In genomic region chr22:36362077-36362476, GRCh38 we compare ENCODE assay signal across 12 cellular contexts. TPM values are rescaled to one million over a fixed set of nuclear protein-coding genes. Genes with fewer than 3 reads are reported as not detected.
DNase-seq lines count a peak whose midpoint lies in the region; ATAC-seq and TF ChIP-seq lines count a peak whose summit lies in the region.
"Had no signal": no experiment of that assay in that cellular context is flagged by ENCODE, and none has a peak within 500 bp of the region (broad histone marks: within the 10 kb centered on the region; RNA-seq: fewer than 3 reads in every experiment).

No MANE protein-coding gene starts in this region.

- H3K4me3 ChIP-seq in Caco-2 (ENCODE audit: low read depth, low read length) (no peak overlapping the region), gastroesophageal sphincter (no peak overlapping the region), sigmoid colon (no peak overlapping the region), aorta (ENCODE audit: low read length in 2 of 2) (no peak overlapping the region)
- H3K4me3 ChIP-seq: MG63 had no signal

- H3K4me1 Mint-ChIP-seq in Caco-2 (ENCODE audit: low read depth, unreplicated experiment): peaks cover 75% of the 10 kb centered on the region
- peaks cover 97% of the 10 kb centered on the region for H3K4me1 Mint-ChIP-seq in activated CD4-positive, alpha-beta memory T cell treated with anti-CD3 and anti-CD28 coated beads, Interleukin-2, amount 10 ng/mL, durations not matched to agents 7 days and 5 days

- ATAC-seq in gastroesophageal sphincter (no peak), HG03571 (IDR thresholded peaks at IDR 0.05; ENCODE audit: unreplicated experiment) (no peak), HG02973 (IDR thresholded peaks at IDR 0.05; ENCODE audit: unreplicated experiment) (no peak), aorta (ENCODE audit: low FRiP score) (no peak)

- peak overlapping the region; percentile 60 for H3K4me3 Mint-ChIP-seq in Caco-2 (ENCODE audit: unreplicated experiment)
- H3K4me3 Mint-ChIP-seq in activated CD4-positive, alpha-beta memory T cell treated with anti-CD3 and anti-CD28 coated beads, Interleukin-2, amount 10 ng/mL, durations not matched to agents 7 days and 5 days: peak overlapping the region; percentile 16

- WGBS in gastroesophageal sphincter (ENCODE audit: low coverage in 1 of 2), 2 donors: 22 to 54% methylated on average over 3 to 4 of the region's 4 CpGs
- WGBS in sigmoid colon, 2 donors: 54 to 75% methylated on average over 4 of the region's 4 CpGs
- WGBS in aorta, 2 donors: 4 to 5% methylated on average over 4 of the region's 4 CpGs

- H3K9me3 Mint-ChIP-seq in Caco-2 (ENCODE audit: unreplicated experiment): no peaks in the 10 kb centered on the region
- H3K9me3 Mint-ChIP-seq in activated CD4-positive, alpha-beta memory T cell treated with anti-CD3 and anti-CD28 coated beads, Interleukin-2, amount 10 ng/mL, durations not matched to agents 7 days and 5 days: no peaks in the 10 kb centered on the region

- no peaks in the 10 kb centered on the region for H3K27me3 Mint-ChIP-seq in Caco-2 (ENCODE audit: insufficient read depth, unreplicated experiment)
- H3K27me3 Mint-ChIP-seq in activated CD4-positive, alpha-beta memory T cell treated with anti-CD3 and anti-CD28 coated beads, Interleukin-2, amount 10 ng/mL, durations not matched to agents 7 days and 5 days: no peaks in the 10 kb centered on the region

- H3K27me3 ChIP-seq in Caco-2 (replicated peaks; ENCODE audit: control insufficient read depth, insufficient read depth, low read length) (no peaks in the 10 kb centered on the region), gastroesophageal sphincter (no peaks in the 10 kb centered on the region), sigmoid colon (no peaks in the 10 kb centered on the region), aorta (ENCODE audit: control insufficient read depth in 1 of 2, insufficient read depth in 2 of 2, low read length in 1 of 2) (no peaks in the 10 kb centered on the region)
- H3K27me3 ChIP-seq: MG63 had no signal

- H3K27ac Mint-ChIP-seq in Caco-2 (ENCODE audit: unreplicated experiment): peak overlapping the region; percentile 94
- peak overlapping the region; percentile 85 for H3K27ac Mint-ChIP-seq in activated CD4-positive, alpha-beta memory T cell treated with anti-CD3 and anti-CD28 coated beads, Interleukin-2, amount 10 ng/mL, durations not matched to agents 7 days and 5 days

- TF ChIP-seq POLR2A in gastroesophageal sphincter (IDR thresholded peaks at IDR 0.05): no peak
- TF ChIP-seq POLR2A in sigmoid colon (IDR thresholded peaks at IDR 0.05): no peak

- CTCF ChIA-PET in Caco-2 (lab: Charles Lee): interaction anchor here (0.8 to 1.2 kb wide), 2 partner anchors 10 to 11 kb away, joined by 3 to 4 read pairs; no protein-coding TSS in a partner anchor
- CTCF ChIA-PET in activated CD4-positive, alpha-beta memory T cell treated with anti-CD3 and anti-CD28 coated beads, Interleukin-2, amount 10 ng/mL, durations not matched to agents 7 days and 5 days (lab: Charles Lee): interaction anchor here (1.0 to 2.1 kb wide), 3 partner anchors 24 to 108 kb away, joined by 3 to 7 read pairs (median 3); no protein-coding TSS in a partner anchor

- H3K4me1 ChIP-seq in Caco-2 (peaks cover 95% of the 10 kb centered on the region), gastroesophageal sphincter (peaks cover 17 to 100% (median 91%) of the 10 kb centered on the region in 3 donors), sigmoid colon (peaks cover 3 to 100% (median 100%) of the 10 kb centered on the region in 4 donors), aorta (ENCODE audit: control insufficient read depth in 1 of 2, insufficient read depth in 2 of 2, low read length in 2 of 2) (peaks cover 15 to 17% of the 10 kb centered on the region in 2 donors)

- no TSS peak for BruUV-seq in Caco-2 (replicated peaks; lab: Mats Ljungman, UMichigan)

- no peak for TF ChIP-seq EP300 in gastroesophageal sphincter (IDR thresholded peaks at IDR 0.05)
- no peak for TF ChIP-seq EP300 in sigmoid colon (IDR thresholded peaks at IDR 0.05)

- DNase-seq in Caco-2 (no peak), sigmoid colon (no peak), NCI-H748 treated with DMSO at 0.1 percent for 48 hours (lab: John Stamatoyannopoulos, UW) (no peak), aorta (no peak)
- DNase-seq in activated CD4-positive, alpha-beta memory T cell treated with anti-CD3 and anti-CD28 coated beads, Interleukin-2, amount 10 ng/mL, durations not matched to agents 7 days and 5 days: no peak
- DNase-seq: activated CD4-positive, alpha-beta T cell treated with anti-CD3 and anti-CD28 coated beads, Interleukin-2, amount 50 U/mL, for 1 hour; dermis blood vessel endothelial cell; EL; MG63 had no signal

- H3K9me3 ChIP-seq in Caco-2 (no peaks in the 10 kb centered on the region), gastroesophageal sphincter (no peaks in the 10 kb centered on the region), sigmoid colon (no peaks in the 10 kb centered on the region), aorta (ENCODE audit: control insufficient read depth, low read length) (no peaks in the 10 kb centered on the region)
- H3K9me3 ChIP-seq: MG63 had no signal

- POLR2A ChIA-PET in Caco-2 (lab: Charles Lee): interaction anchor here (1.0 to 1.1 kb wide), 2 partner anchors 10 to 26 kb away, joined by 3 to 4 read pairs; no protein-coding TSS in a partner anchor
- POLR2A ChIA-PET in activated CD4-positive, alpha-beta memory T cell treated with anti-CD3 and anti-CD28 coated beads, Interleukin-2, amount 10 ng/mL, durations not matched to agents 7 days and 5 days (lab: Charles Lee): interaction anchor here (2.6 to 23.7 kb wide), 3 partner anchors 13 to 23 kb away, joined by 10 to 355 read pairs (median 262); no protein-coding TSS in a partner anchor

- no peaks in the 10 kb centered on the region; the same call in 1 of the 2 replicates for H3K36me3 ChIP-seq in Caco-2 (ENCODE audit: control insufficient read depth, insufficient read depth, low read length)
- no peaks in the 10 kb centered on the region for H3K36me3 ChIP-seq in gastroesophageal sphincter
- peaks cover 0 to 5% (median 2%) of the 10 kb centered on the region in 4 donors for H3K36me3 ChIP-seq in sigmoid colon
- H3K36me3 ChIP-seq in aorta (ENCODE audit: control insufficient read depth in 1 of 2, insufficient read depth in 2 of 2, low read length in 1 of 2): peaks cover 0 to 3% of the 10 kb centered on the region in 2 donors

- TF ChIP-seq CTCF in Caco-2 (IDR thresholded peaks at IDR 0.05; ENCODE audit: insufficient read depth in 1 of 2, low read depth in 1 of 2, low read length in 1 of 2, severe bottlenecking in 1 of 2, unreplicated experiment in 1 of 2) (no peak), gastroesophageal sphincter (IDR thresholded peaks at IDR 0.05) (no peak), sigmoid colon (IDR thresholded peaks at IDR 0.05) (no peak)

- peak overlapping the region; percentile 64 to 100 (median 98) for H3K27ac ChIP-seq in gastroesophageal sphincter
- peak overlapping the region; percentile 98 to 100 (median 100) for H3K27ac ChIP-seq in sigmoid colon
- peak overlapping the region in 1 of 2 donors; percentile 94 for H3K27ac ChIP-seq in aorta (ENCODE audit: low read depth in 1 of 2, low read length in 2 of 2)

- intact Hi-C loops in Caco-2 (cut with micrococcal nuclease; ENCODE audit: unreplicated experiment): loop anchor here (5.0 kb wide), 2 partner anchors 70 to 95 kb away; no protein-coding TSS in a partner anchor
- intact Hi-C loops in sigmoid colon (cut with DNase I): no loop called here
- intact Hi-C loops in aorta (cut with DNase I): no loop called here

- peaks cover 96% of the 10 kb centered on the region for H3K36me3 Mint-ChIP-seq in Caco-2 (ENCODE audit: insufficient read depth, unreplicated experiment)
- H3K36me3 Mint-ChIP-seq in activated CD4-positive, alpha-beta memory T cell treated with anti-CD3 and anti-CD28 coated beads, Interleukin-2, amount 10 ng/mL, durations not matched to agents 7 days and 5 days (ENCODE audit: low read depth): peaks cover 61% of the 10 kb centered on the region

RNA-seq across cellular contexts. Expression of gene MYH9, which starts 25.7 kb away (rescaled TPM):
- total RNA-seq in Caco-2 (2022): 513 and 539 TPM in 2 replicates
- 100 to 1,000 TPM; 840 to 865 TPM for total RNA-seq in activated CD4-positive, alpha-beta memory T cell treated with anti-CD3 and anti-CD28 coated beads, Interleukin-2, amount 10 ng/mL, durations not matched to agents 7 days and 5 days
- 100 to 1,000 TPM; 304 to 366 (median 322) TPM for total RNA-seq in gastroesophageal sphincter
- total RNA-seq in sigmoid colon: 100 to 1,000 TPM; 147 to 273 (median 184) TPM
- 100 to 1,000 TPM in 1 of 3 donors, 10 to 100 TPM in 2; 63.7 to 307 (median 88.3) TPM for polyA plus RNA-seq in sigmoid colon
- 1,000 to 10,000 TPM; 1,564 to 1,890 TPM for total RNA-seq in aorta
- 100 to 1,000 TPM; 170 to 572 TPM for polyA plus RNA-seq in aorta
